In the genomic region with DNA sequence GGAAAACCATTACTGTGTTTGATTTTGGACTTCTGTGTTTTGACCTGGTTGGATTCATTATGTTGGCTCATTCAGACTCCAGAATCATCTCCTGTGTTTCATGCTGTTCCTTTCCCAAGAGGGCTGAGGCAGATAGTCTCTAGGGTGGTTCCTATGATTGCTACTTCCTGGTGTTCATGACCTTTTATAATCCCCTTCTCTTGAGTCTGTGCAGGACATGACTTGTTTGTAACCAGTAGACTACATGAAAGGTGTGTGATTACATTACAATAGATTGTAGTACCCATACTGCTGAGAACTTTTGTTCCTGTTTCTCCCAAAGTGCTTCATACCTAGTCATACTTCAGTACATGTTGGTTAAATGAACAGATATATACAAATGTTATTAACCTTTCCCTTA, we compare ENCODE assay signal across 12 cellular contexts.
"Had no signal": no experiment of that assay in that cellular context is flagged by ENCODE, and none has a peak within 500 bp of the region (broad histone marks: within the 10 kb centered on the region; RNA-seq: fewer than 3 reads in every experiment).

No MANE protein-coding gene starts in this region.

- DNase-seq: activated CD8-positive, alpha-beta memory T cell treated with anti-CD3 and anti-CD28 coated beads, Interleukin-2, amount 50 U/mL, for 4 hours; activated CD8-positive, alpha-beta T cell treated with anti-CD3 and anti-CD28 coated beads for 36 hours; activated naive CD8-positive, alpha-beta T cell treated with anti-CD3 and anti-CD28 coated beads, Interleukin-2, amount 10 ng/mL, durations not matched to agents 7 days and 5 days; anterior cingulate cortex; dorsolateral prefrontal cortex; psoas muscle; right lobe of liver; stimulated activated CD4-positive, alpha-beta T cell treated with anti-CD3 and anti-CD28 coated beads, Interleukin-2, amount 100 ng/mL, for 48 hours; stimulated activated naive CD8-positive, alpha-beta T cell treated with anti-CD3 and anti-CD28 coated beads, Interleukin-15, Interleukin-2, amounts not matched to agents 100 U/mL and 50 U/mL, for 24 hours; T-helper 9 cell; upper lobe of right lung had no signal

- H3K27me3 Mint-ChIP-seq: activated CD8-positive, alpha-beta T cell treated with anti-CD3 and anti-CD28 coated beads for 36 hours; activated naive CD8-positive, alpha-beta T cell treated with anti-CD3 and anti-CD28 coated beads, Interleukin-2, amount 10 ng/mL, durations not matched to agents 7 days and 5 days had no signal

- ATAC-seq: activated CD8-positive, alpha-beta T cell treated with anti-CD3 and anti-CD28 coated beads for 36 hours; gastroesophageal sphincter; psoas muscle; right lobe of liver; stimulated activated naive CD8-positive, alpha-beta T cell treated with anti-CD3 and anti-CD28 coated beads, Interleukin-15, Interleukin-2, amounts not matched to agents 100 U/mL and 50 U/mL, for 24 hours; upper lobe of right lung had no signal

- H3K4me1 ChIP-seq: gastroesophageal sphincter, psoas muscle, right lobe of liver, upper lobe of right lung had no signal

- H3K27ac Mint-ChIP-seq: activated CD8-positive, alpha-beta T cell treated with anti-CD3 and anti-CD28 coated beads for 36 hours; activated naive CD8-positive, alpha-beta T cell treated with anti-CD3 and anti-CD28 coated beads, Interleukin-2, amount 10 ng/mL, durations not matched to agents 7 days and 5 days had no signal

- H3K27ac ChIP-seq: dorsolateral prefrontal cortex, gastroesophageal sphincter, psoas muscle, right lobe of liver, upper lobe of right lung had no signal

- H3K9me3 Mint-ChIP-seq: activated CD8-positive, alpha-beta T cell treated with anti-CD3 and anti-CD28 coated beads for 36 hours had no signal

- H3K4me3 ChIP-seq: dorsolateral prefrontal cortex, gastroesophageal sphincter, psoas muscle, right lobe of liver, upper lobe of right lung had no signal

- H3K4me3 Mint-ChIP-seq: activated CD8-positive, alpha-beta T cell treated with anti-CD3 and anti-CD28 coated beads for 36 hours; activated naive CD8-positive, alpha-beta T cell treated with anti-CD3 and anti-CD28 coated beads, Interleukin-2, amount 10 ng/mL, durations not matched to agents 7 days and 5 days had no signal

- H3K4me1 Mint-ChIP-seq: activated naive CD8-positive, alpha-beta T cell treated with anti-CD3 and anti-CD28 coated beads, Interleukin-2, amount 10 ng/mL, durations not matched to agents 7 days and 5 days had no signal

- H3K9me3 ChIP-seq: gastroesophageal sphincter, psoas muscle, right lobe of liver, upper lobe of right lung had no signal

- H3K27me3 ChIP-seq: gastroesophageal sphincter, right lobe of liver, upper lobe of right lung had no signal

- H3K36me3 Mint-ChIP-seq: activated naive CD8-positive, alpha-beta T cell treated with anti-CD3 and anti-CD28 coated beads, Interleukin-2, amount 10 ng/mL, durations not matched to agents 7 days and 5 days had no signal

- H3K36me3 ChIP-seq: gastroesophageal sphincter, right lobe of liver, upper lobe of right lung had no signal
